ENCODE assay signal across 16 cellular contexts in genomic region chr16:49837673-49838360, GRCh38. TPM values are rescaled to one million over a fixed set of nuclear protein-coding genes. Genes with fewer than 3 reads are reported as not detected.
DNase-seq lines count a peak whose midpoint lies in the region; ATAC-seq and TF ChIP-seq lines count a peak whose summit lies in the region.
"Had no signal": no experiment of that assay in that cellular context is flagged by ENCODE, and none has a peak within 500 bp of the region (broad histone marks: within the 10 kb centered on the region; RNA-seq: fewer than 3 reads in every experiment).

No MANE protein-coding gene starts in this region.

- peaks cover 4% of the 10 kb centered on the region for H3K27me3 Mint-ChIP-seq in neural progenitor cell (ENCODE audit: insufficient read depth, low read depth)

- H3K4me3 ChIP-seq in ascending aorta, result no peak overlapping the region
- peak overlapping the region; percentile 57 for H3K4me3 ChIP-seq in left ventricle myocardium inferior
- peak overlapping the region; percentile 48 for H3K4me3 ChIP-seq in neural progenitor cell
- no peak overlapping the region for H3K4me3 ChIP-seq in uterus
- H3K4me3 ChIP-seq: pancreas had no signal

- H3K27me3 ChIP-seq in ascending aorta (no peaks in the 10 kb centered on the region), left ventricle myocardium inferior (ENCODE audit: low read depth) (peaks cover 28% of the 10 kb centered on the region), neural progenitor cell (no peaks in the 10 kb centered on the region), uterus (no peaks in the 10 kb centered on the region)
- H3K27me3 ChIP-seq: pancreas had no signal

- H3K4me2 ChIP-seq in neural progenitor cell, result peak overlapping the region; percentile 76

- no peak overlapping the region for H3K9ac ChIP-seq in neural progenitor cell

- H3F3A ChIP-seq in neural progenitor cell (ENCODE audit: low read depth), result peaks cover 25% of the 10 kb centered on the region

- TF ChIP-seq CTCF in ascending aorta (IDR thresholded peaks at IDR 0.05), result no peak
- no peak for TF ChIP-seq CTCF in left ventricle myocardium inferior (IDR thresholded peaks at IDR 0.05; ENCODE audit: borderline replicate concordance)
- TF ChIP-seq CTCF in neural progenitor cell (IDR thresholded peaks at IDR 0.05), result no peak
- TF ChIP-seq CTCF in uterus (IDR thresholded peaks at IDR 0.05), result no peak

- no peak for ATAC-seq in HG03354 (IDR thresholded peaks at IDR 0.05; ENCODE audit: poor library complexity, severe bottlenecking, unreplicated experiment)
- ATAC-seq: pancreas had no signal

- H3K36me3 ChIP-seq in ascending aorta (no peaks in the 10 kb centered on the region), left ventricle myocardium inferior (no peaks in the 10 kb centered on the region), neural progenitor cell (no peaks in the 10 kb centered on the region), uterus (no peaks in the 10 kb centered on the region)
- H3K36me3 ChIP-seq: pancreas had no signal

- peaks cover 77% of the 10 kb centered on the region for H3K4me1 Mint-ChIP-seq in neural progenitor cell
- H3K4me1 Mint-ChIP-seq: memory B cell had no signal

- peak overlapping the region; percentile 68 for H3K27ac Mint-ChIP-seq in neural progenitor cell
- H3K27ac Mint-ChIP-seq: CD4-positive, alpha-beta T cell; memory B cell had no signal

- peaks cover 97% of the 10 kb centered on the region for H4K20me1 ChIP-seq in neural progenitor cell (ENCODE audit: low read depth)

- H3K4me3 Mint-ChIP-seq in neural progenitor cell, result peak overlapping the region; percentile 66
- H3K4me3 Mint-ChIP-seq: CD4-positive, alpha-beta T cell; memory B cell had no signal

- no peaks in the 10 kb centered on the region for H3K9me3 Mint-ChIP-seq in neural progenitor cell
- H3K9me3 Mint-ChIP-seq: CD4-positive, alpha-beta T cell; memory B cell had no signal

- intact Hi-C loops in ascending aorta (cut with DNase I), result loop anchor here (2.0 to 10.0 kb wide), 4 partner anchors 17 to 907 kb away; partner anchors contain the start of gene CYLD
- intact Hi-C loops in left ventricle myocardium inferior (cut with micrococcal nuclease), result no loop called here
- intact Hi-C loops in uterus (cut with DNase I; ENCODE audit: low total_unique reads), result no loop called here

- no peak for DNase-seq in ascending aorta (ENCODE audit: low spot score in 2 of 2)
- DNase-seq in left ventricle myocardium inferior, result no peak
- no peak for DNase-seq in neural progenitor cell (ENCODE audit: low spot score)
- DNase-seq in uterus, result no peak
- no peak for DNase-seq in NCI-H1048 (lab: John Stamatoyannopoulos, UW)
- DNase-seq in NCI-H1092 treated with DMSO at 0.1 percent for 48 hours (lab: John Stamatoyannopoulos, UW), result no peak
- DNase-seq: activated naive CD4-positive, alpha-beta T cell treated with Interleukin-2 at 50 U/mL for 16 hours; CD4-positive, alpha-beta T cell; NCI-H2171 treated with DMSO at 0.1 percent for 48 hours; NK-92 treated with Interleukin-12 subunit alpha and Interleukin-12 subunit beta, amount 100 ng/mL, for 24 hours; SHP77 treated with DMSO at 0.1 percent for 48 hours; stimulated activated CD4-positive, alpha-beta T cell treated with anti-CD3 and anti-CD28 coated beads, Interleukin-2, amount 100 ng/mL, for 24 hours had no signal

- H3K79me2 ChIP-seq in neural progenitor cell (ENCODE audit: low read depth), result peaks cover 97% of the 10 kb centered on the region

- no peak overlapping the region for H2AFZ ChIP-seq in neural progenitor cell (replicated peaks)

- H3K9me3 ChIP-seq in ascending aorta, result no peaks in the 10 kb centered on the region
- H3K9me3 ChIP-seq in left ventricle myocardium inferior (replicated peaks), result no peaks in the 10 kb centered on the region
- H3K9me3 ChIP-seq in neural progenitor cell (ENCODE audit: low read depth), result no peaks in the 10 kb centered on the region
- no peaks in the 10 kb centered on the region for H3K9me3 ChIP-seq in uterus
- H3K9me3 ChIP-seq: pancreas had no signal

- H3K36me3 Mint-ChIP-seq in neural progenitor cell, result peaks cover 8% of the 10 kb centered on the region
- H3K36me3 Mint-ChIP-seq: memory B cell had no signal

- no peak for TF ChIP-seq POLR2A in uterus (IDR thresholded peaks at IDR 0.05)

- H3K27ac ChIP-seq in ascending aorta (peak overlapping the region; percentile 22 to 90), left ventricle myocardium inferior (replicated peaks) (peak overlapping the region; percentile 87), neural progenitor cell (no peak overlapping the region), uterus (peak overlapping the region; percentile 43 to 63)
- H3K27ac ChIP-seq: pancreas had no signal

- peaks cover 44 to 60% of the 10 kb centered on the region in 2 donors for H3K4me1 ChIP-seq in ascending aorta
- H3K4me1 ChIP-seq in left ventricle myocardium inferior, result peaks cover 75% of the 10 kb centered on the region
- H3K4me1 ChIP-seq in neural progenitor cell, result peaks cover 52% of the 10 kb centered on the region
- H3K4me1 ChIP-seq in uterus, result peaks cover 0 to 21% of the 10 kb centered on the region in 2 donors
- H3K4me1 ChIP-seq: pancreas had no signal

RNA-seq across cellular contexts. Expression of gene ZNF423, which starts 18.1 kb away (rescaled TPM):
- total RNA-seq in ascending aorta (42.9 TPM), left ventricle myocardium inferior (8.6 TPM), neural progenitor cell (ENCODE audit: low replicate concordance) (21.9 and 42.3 TPM in 2 replicates), uterus (10 to 100 TPM in 3 of 4 donors, 1 to 10 TPM in 1; 7.1 to 33.5 (median 14.7) TPM)
- total RNA-seq: activated CD8-positive, alpha-beta memory T cell treated with anti-CD3 and anti-CD28 coated beads for 36 hours; CD4-positive, alpha-beta T cell had no signal

Comparison
In these comparisons a context has a peak if more than half of its experiments do, and no peak if none do; other contexts are left out.
1. H3K4me3 ChIP-seq: peak in left ventricle myocardium inferior (single experiment) and neural progenitor cell (single experiment); none in ascending aorta (0 of 2) and uterus (0 of 2).